ENCODE assay signal across 8 cellular contexts in the genomic region with DNA sequence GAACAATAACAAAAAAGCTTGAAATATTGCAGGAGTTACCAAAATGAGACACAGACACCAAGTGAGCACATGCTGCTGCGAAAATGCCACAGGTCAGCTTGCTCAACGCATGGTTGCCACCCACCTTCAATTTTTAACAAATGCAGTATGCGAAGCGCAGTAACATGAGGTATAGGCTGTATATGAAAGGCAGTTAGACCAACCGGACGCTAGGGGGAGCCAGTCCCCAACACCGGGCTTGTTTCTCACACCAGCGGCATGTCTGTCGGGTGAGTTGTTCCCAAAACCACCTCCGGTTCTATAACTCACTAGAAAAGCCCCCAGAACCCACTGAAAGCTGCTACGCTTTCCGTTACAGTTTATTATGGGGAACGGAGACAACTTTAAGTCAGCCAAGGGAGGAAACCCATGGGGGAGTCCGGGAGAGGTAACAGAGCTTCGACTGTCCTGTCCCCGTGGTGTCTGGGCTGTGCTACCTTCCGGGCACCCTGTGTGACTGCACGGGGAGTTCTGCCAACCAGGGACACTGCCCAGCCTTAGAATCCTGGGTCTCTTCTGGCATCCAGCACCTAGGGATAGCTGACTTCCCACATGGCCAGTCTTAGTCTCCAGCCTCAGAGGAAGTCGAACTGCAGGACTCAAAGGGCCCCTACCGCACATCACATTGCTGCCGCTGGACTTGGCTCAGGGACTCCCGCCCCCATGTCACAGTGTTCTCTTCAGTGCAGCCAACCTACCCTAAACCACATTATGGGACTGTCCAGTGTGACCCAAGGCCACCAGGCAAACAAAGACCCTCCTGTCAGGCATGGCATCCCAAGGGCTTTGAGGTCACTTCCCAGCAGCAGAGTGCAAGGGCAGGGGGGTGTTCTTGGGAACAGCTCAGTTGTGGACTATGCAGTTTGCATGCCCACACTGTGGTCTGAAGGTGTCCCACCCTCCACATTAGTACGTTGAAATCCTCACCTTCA. TPM values are rescaled to one million over a fixed set of nuclear protein-coding genes. Genes with fewer than 3 reads are reported as not detected.
A peak's percentile ranks its signal among the peaks of the same experiment; 100 is the strongest.
DNase-seq lines count a peak whose midpoint lies in the region; ATAC-seq and TF ChIP-seq lines count a peak whose summit lies in the region.

No MANE protein-coding gene starts in this region.

- no peak for TF ChIP-seq POLR2A in lower leg skin (IDR thresholded peaks at IDR 0.05)

- peak overlapping the region; percentile 20 for H3K4me3 ChIP-seq in choroid plexus epithelial cell (ENCODE audit: low read depth, low read length)
- H3K4me3 ChIP-seq in lower leg skin (ENCODE audit: low read depth, poor library complexity, severe bottlenecking): no peak overlapping the region

- WGBS in lower leg skin, 2 donors: 23 to 26% methylated on average over 23 of the region's 23 CpGs

- peak; percentile 96 for ATAC-seq in GM19351 (IDR thresholded peaks at IDR 0.05; ENCODE audit: unreplicated experiment)
- ATAC-seq in HG03442 (IDR thresholded peaks at IDR 0.05; ENCODE audit: unreplicated experiment): peak; percentile 96

- DNase-seq in CD1c-positive myeloid dendritic cell (ENCODE audit: extremely low spot score): peak; percentile 88
- peak; percentile 50 to 80 for DNase-seq in NCI-H526 (lab: John Stamatoyannopoulos, UW)
- DNase-seq in activated CD4-positive, alpha-beta T cell treated with anti-CD3 and anti-CD28 coated beads for 4 hours: peak; percentile 82 to 88
- DNase-seq in choroid plexus epithelial cell (ENCODE audit: low read depth): peak; percentile 92
- DNase-seq in lower leg skin (ENCODE audit: low spot score in 2 of 2): peak; percentile 73 to 97
- peak; percentile 76 to 88 (median 83) for DNase-seq in stimulated activated CD4-positive, alpha-beta T cell treated with anti-CD3 and anti-CD28 coated beads, TNF-alpha, amount 100 ng/mL, for 24 hours (ENCODE audit: low read depth in 3 of 3)

- peak; percentile 97 for TF ChIP-seq CTCF in choroid plexus epithelial cell (conservative IDR thresholded peaks at IDR 0.05; ENCODE audit: low read depth, low read length)
- no peak for TF ChIP-seq CTCF in lower leg skin (IDR thresholded peaks at IDR 0.05)

- intact Hi-C loops in lower leg skin (cut with DNase I; ENCODE audit: low total_unique reads): no loop called here

RNA-seq across cellular contexts. Expression of a gene that starts 14.0 kb away (rescaled TPM):
- total RNA-seq in lower leg skin: 100 to 1,000 TPM in 1 of 4 donors, 10 to 100 TPM in 3; 75.8 to 106 (median 80.1) TPM
